In genomic region chr21:19692231-19692630, GRCh38 we compare ENCODE assay signal across 22 cellular contexts.
"Had no signal": no experiment of that assay in that cellular context is flagged by ENCODE, and none has a peak within 500 bp of the region (broad histone marks: within the 10 kb centered on the region; RNA-seq: fewer than 3 reads in every experiment).

No MANE protein-coding gene starts in this region.

- H3K4me3 Mint-ChIP-seq: T-cell had no signal

- H3K36me3 Mint-ChIP-seq: T-cell had no signal

- H3K4me2 ChIP-seq: SK-N-SH had no signal

- H3K9ac ChIP-seq: SK-N-SH had no signal

- DNase-seq: KBM-7; MV-4-11; NCI-H1048; NCI-H1105; NCI-H1417; NCI-H1436 treated with DMSO at 0.1 percent for 48 hours; NCI-H1694; NCI-H187 treated with DMSO at 0.1 percent for 48 hours; NCI-H2029 treated with DMSO at 0.1 percent for 48 hours; NCI-H2107; NCI-H2227 treated with DMSO at 0.1 percent for 48 hours; NCI-H446; NCI-H510A; NCI-H524 treated with DMSO at 0.1 percent for 48 hours; NCI-H69; NK-92 treated with Interleukin-12 subunit alpha and Interleukin-12 subunit beta, amount 100 ng/mL, for 24 hours; PC-3; SHP77; SK-N-SH; SW 1271; T-cell had no signal

- H3K27ac ChIP-seq: RWPE1 had no signal

- H3K4me1 Mint-ChIP-seq: T-cell had no signal

- H3K27ac Mint-ChIP-seq: T-cell had no signal

- H3K27me3 Mint-ChIP-seq: T-cell had no signal

- H3K9me3 ChIP-seq: SK-N-SH had no signal
